8 cellular contexts compared by ENCODE assay signal in the genomic region with DNA sequence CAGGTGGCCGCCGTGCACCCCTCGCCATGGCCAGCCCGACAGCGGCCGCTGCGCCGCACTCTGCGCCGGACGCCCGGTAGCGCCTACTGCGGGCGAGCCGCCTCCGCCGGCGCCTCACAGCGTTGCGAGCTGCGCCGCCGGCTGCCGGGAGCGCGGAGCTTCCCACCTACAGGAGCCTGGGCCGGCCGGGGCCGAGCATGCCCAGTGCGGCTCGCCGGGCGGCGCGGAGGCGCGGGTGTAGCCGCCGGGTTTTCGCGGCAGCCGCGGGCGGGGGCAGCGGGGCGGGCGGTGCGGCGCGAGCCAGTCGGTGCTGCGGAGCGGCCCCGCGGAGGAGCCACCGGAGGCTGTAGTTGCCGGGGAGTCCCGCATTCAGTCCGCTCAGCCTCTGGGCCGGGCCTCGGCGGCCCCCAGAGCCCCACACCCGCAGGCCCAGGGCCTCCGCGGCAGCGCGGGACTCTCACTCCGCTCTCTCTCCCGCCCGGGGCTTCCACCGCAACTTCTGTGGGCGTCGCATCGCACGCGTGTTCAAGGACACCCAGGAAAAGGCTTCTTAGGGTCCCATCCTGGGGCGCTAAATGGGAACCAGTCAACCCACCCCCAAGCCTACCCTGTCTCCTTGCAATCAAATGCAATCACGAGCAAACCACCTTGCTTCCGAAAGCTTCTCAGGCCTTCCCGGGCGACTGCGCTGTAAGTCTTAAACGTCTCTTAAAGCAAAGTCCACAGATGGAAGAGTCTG. TPM values are rescaled to one million over a fixed set of nuclear protein-coding genes. Genes with fewer than 3 reads are reported as not detected.
DNase-seq lines count a peak whose midpoint lies in the region; ATAC-seq and TF ChIP-seq lines count a peak whose summit lies in the region.

Gene MFAP3L, minus strand, starts transcription at position 143 of the 739 bp plus-strand sequence. CDS start 20,518 bp downstream, outside the sequence.

- H3K27ac Mint-ChIP-seq in activated naive CD4-positive, alpha-beta T cell treated with anti-CD3 and anti-CD28 coated beads, Interleukin-2, amount 50 U/mL, for 24 hours = peak within 1 kb of the TSS; percentile 92

- H3K27me3 Mint-ChIP-seq in activated naive CD4-positive, alpha-beta T cell treated with anti-CD3 and anti-CD28 coated beads, Interleukin-2, amount 50 U/mL, for 24 hours = peaks cover 2% of the 10 kb centered on the region

- peak within 1 kb of the TSS; percentile 93 for H3K4me3 Mint-ChIP-seq in activated naive CD4-positive, alpha-beta T cell treated with anti-CD3 and anti-CD28 coated beads, Interleukin-2, amount 50 U/mL, for 24 hours

- peak within 1 kb of the TSS; percentile 93 for H3K4me3 ChIP-seq in SK-N-MC

- H3K9me3 Mint-ChIP-seq in activated naive CD4-positive, alpha-beta T cell treated with anti-CD3 and anti-CD28 coated beads, Interleukin-2, amount 50 U/mL, for 24 hours = no peaks in the 10 kb centered on the region

- H3K36me3 Mint-ChIP-seq in activated naive CD4-positive, alpha-beta T cell treated with anti-CD3 and anti-CD28 coated beads, Interleukin-2, amount 50 U/mL, for 24 hours = no peaks in the 10 kb centered on the region

- H3K9me3 ChIP-seq in SK-N-MC (ENCODE audit: low read depth, low read length) = no peaks in the 10 kb centered on the region

- peak; percentile 85 for ATAC-seq in GM21723 (IDR thresholded peaks at IDR 0.05; ENCODE audit: unreplicated experiment)

- no peak; the same call in 1 of the 2 replicates for TF ChIP-seq EP300 in Ishikawa (IDR thresholded peaks at IDR 0.05; ENCODE audit: borderline replicate concordance)

- H3K36me3 ChIP-seq in SK-N-MC (ENCODE audit: insufficient read depth, low read length) = no peaks in the 10 kb centered on the region

- 0 out of 2 replicates have a peak, but pooled peaks have one; percentile 21 for TF ChIP-seq RAD21 in Ishikawa (IDR thresholded peaks at IDR 0.05; ENCODE audit: low read depth)

- DNase-seq in DMS53 (lab: John Stamatoyannopoulos, UW) (peak; percentile 95), SK-N-MC (ENCODE audit: low read depth, low spot score) (peak; percentile 20), glomerular endothelial cell (ENCODE audit: extremely low read depth, low read depth, low spot score) (peak; percentile 5), nucleus accumbens (lab: John Stamatoyannopoulos, UW) (peak in 54 of 56 donors; percentile 42 to 91 (median 82)), substantia nigra (lab: John Stamatoyannopoulos, UW) (peak; percentile 25 to 96 (median 80))

- H3K4me1 Mint-ChIP-seq in activated naive CD4-positive, alpha-beta T cell treated with anti-CD3 and anti-CD28 coated beads, Interleukin-2, amount 50 U/mL, for 24 hours = peaks cover 10% of the 10 kb centered on the region

- peak within 1 kb of the TSS; percentile 39; the same call in 1 of the 2 replicates for H3K27ac ChIP-seq in SK-N-MC
- peak within 1 kb of the TSS; percentile 96 for H3K27ac ChIP-seq in substantia nigra (ENCODE audit: low read depth, low read length, poor library complexity, severe bottlenecking)

- peak within 1 kb of the TSS; percentile 80 for H3K9ac ChIP-seq in SK-N-MC (ENCODE audit: insufficient read length)

TF ChIP-seq in Ishikawa, 13 proteins besides CTCF, POLR2A, EP300 and RAD21:
- TF ChIP-seq, protein P1, sequence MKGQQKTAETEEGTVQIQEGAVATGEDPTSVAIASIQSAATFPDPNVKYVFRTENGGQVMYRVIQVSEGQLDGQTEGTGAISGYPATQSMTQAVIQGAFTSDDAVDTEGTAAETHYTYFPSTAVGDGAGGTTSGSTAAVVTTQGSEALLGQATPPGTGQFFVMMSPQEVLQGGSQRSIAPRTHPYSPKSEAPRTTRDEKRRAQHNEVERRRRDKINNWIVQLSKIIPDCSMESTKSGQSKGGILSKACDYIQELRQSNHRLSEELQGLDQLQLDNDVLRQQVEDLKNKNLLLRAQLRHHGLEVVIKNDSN (IDR thresholded peaks at IDR 0.05) = 0 out of 2 replicates have a peak, but pooled peaks have one; percentile 4
- TF ChIP-seq EGR1 (IDR thresholded peaks at IDR 0.05) (0 out of 2 replicates have a peak, but pooled peaks have one; percentile 6), TCF12 (IDR thresholded peaks at IDR 0.05; ENCODE audit: low read depth) (0 out of 2 replicates have a peak, but pooled peaks have one; percentile 39), TEAD4 (IDR thresholded peaks at IDR 0.05) (no peak), CEBPB (IDR thresholded peaks at IDR 0.05) (no peak; the same call in 1 of the 2 replicates), REST (IDR thresholded peaks at IDR 0.05; ENCODE audit: low read depth) (no peak), MAX (IDR thresholded peaks at IDR 0.05) (peak; percentile 62), TAF1 (IDR thresholded peaks at IDR 0.05; ENCODE audit: low read depth) (peak; percentile 67), FOXM1 (IDR thresholded peaks at IDR 0.05; ENCODE audit: borderline replicate concordance, low read depth) (no peak), YY1 (IDR thresholded peaks at IDR 0.05; ENCODE audit: low read depth) (peak; percentile 13; the same call in 1 of the 2 replicates), ZBTB7A (IDR thresholded peaks at IDR 0.05; ENCODE audit: low read depth) (no peak)

RNA-seq across cellular contexts. Expression of gene MFAP3L, which starts in this region (rescaled TPM):
- total RNA-seq in glomerular endothelial cell = 1.6 and 3.1 TPM in 2 replicates

Comparison
In these comparisons a context has a peak if more than half of its experiments do, and no peak if none do; other contexts are left out.
1. Peak in every context shown above with its lines: DNase-seq, ATAC-seq, H3K4me3 ChIP-seq and H3K27ac ChIP-seq.
2. DNase-seq: peak in every context shown above with its lines; median percentile 95 in DMS53; 82 in nucleus accumbens; 80 in substantia nigra; 20 in SK-N-MC; 5 in glomerular endothelial cell.